ENCODE assay signal across 19 cellular contexts in the genomic region with DNA sequence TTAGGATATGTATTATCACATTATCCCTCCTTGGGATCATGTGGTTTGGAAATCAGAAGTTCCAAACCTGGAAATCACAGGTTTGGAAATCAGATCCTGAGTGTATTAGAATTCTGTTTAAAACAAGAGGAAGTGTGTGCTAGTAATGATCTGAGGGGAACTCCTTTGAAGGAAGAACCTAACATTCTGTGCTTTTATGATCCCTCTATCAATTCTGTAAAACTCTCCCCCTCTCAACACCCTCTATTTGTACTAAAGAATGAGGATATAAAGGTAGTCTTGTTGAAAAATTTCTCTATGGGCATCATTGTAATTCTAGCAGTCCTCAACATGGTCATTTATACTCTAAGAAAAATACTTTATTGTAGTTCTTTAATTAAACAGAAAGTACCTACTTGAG.
DNase-seq lines count a peak whose midpoint lies in the region; ATAC-seq and TF ChIP-seq lines count a peak whose summit lies in the region.
"Had no signal": no experiment of that assay in that cellular context is flagged by ENCODE, and none has a peak within 500 bp of the region (broad histone marks: within the 10 kb centered on the region; RNA-seq: fewer than 3 reads in every experiment).

No MANE protein-coding gene starts in this region.

- POLR2A ChIA-PET in A673 (lab: Charles Lee; ENCODE audit: low non-redundant PET): no interaction called here
- POLR2A ChIA-PET in CD4-positive, alpha-beta T cell (lab: Charles Lee): interaction anchor here (0.5 kb wide), 1 partner anchor 127 kb away, joined by 3 read pairs; no protein-coding TSS in a partner anchor
- POLR2A ChIA-PET in CD8-positive, alpha-beta memory T cell (lab: Charles Lee): no interaction called here

- no peak for ATAC-seq in CD4-positive, alpha-beta T cell (ENCODE audit: poor library complexity)
- ATAC-seq: A549, SK-N-SH treated with all-trans-retinoic acid at 6 μM for 48 hours had no signal

- no peaks in the 10 kb centered on the region for H3K36me3 ChIP-seq in A673 (ENCODE audit: insufficient read depth, low read length, poor library complexity, severe bottlenecking)
- no peaks in the 10 kb centered on the region for H3K36me3 ChIP-seq in CD8-positive, alpha-beta memory T cell (ENCODE audit: insufficient read depth, low read length)
- H3K36me3 ChIP-seq: Peyer's patch had no signal

- H3K4me1 Mint-ChIP-seq in HFFc6 (ENCODE audit: low read depth): peaks cover 70% of the 10 kb centered on the region
- H3K4me1 Mint-ChIP-seq in nephron: peaks cover 45% of the 10 kb centered on the region
- H3K4me1 Mint-ChIP-seq in CD4-positive, alpha-beta T cell (ENCODE audit: low read depth): no peaks in the 10 kb centered on the region
- H3K4me1 Mint-ChIP-seq in CD8-positive, alpha-beta memory T cell: peaks cover 0 to 4% (median 0%) of the 10 kb centered on the region in 3 donors

- no peak overlapping the region for H3K4me3 ChIP-seq in A673 (ENCODE audit: low read depth, low read length, poor library complexity, severe bottlenecking)
- no peak overlapping the region for H3K4me3 ChIP-seq in CD8-positive, alpha-beta memory T cell (ENCODE audit: low read length)
- H3K4me3 ChIP-seq: A549, Peyer's patch had no signal

- no peaks in the 10 kb centered on the region for H3K9me3 ChIP-seq in A673 (ENCODE audit: low read depth, low read length, poor library complexity, severe bottlenecking)
- H3K9me3 ChIP-seq in CD4-positive, alpha-beta T cell (ENCODE audit: control insufficient read depth, low read length): no peaks in the 10 kb centered on the region
- no peaks in the 10 kb centered on the region for H3K9me3 ChIP-seq in CD8-positive, alpha-beta memory T cell (ENCODE audit: low read length)
- H3K9me3 ChIP-seq: A549, Peyer's patch had no signal

- peak overlapping the region; percentile 58; the same call in 1 of the 2 replicates for H3K27ac Mint-ChIP-seq in HFFc6
- peak overlapping the region in 2 of 3 experiments; percentile 50 to 68 for H3K27ac Mint-ChIP-seq in nephron
- no peak overlapping the region for H3K27ac Mint-ChIP-seq in CD4-positive, alpha-beta T cell
- no peak overlapping the region for H3K27ac Mint-ChIP-seq in CD8-positive, alpha-beta memory T cell

- no peak for TF ChIP-seq CTCF in A673 (conservative IDR thresholded peaks at IDR 0.05; ENCODE audit: low read depth, low read length)
- TF ChIP-seq CTCF in HFFc6 (IDR thresholded peaks at IDR 0.05): no peak
- no peak for TF ChIP-seq CTCF in nephron (IDR thresholded peaks at IDR 0.05; ENCODE audit: unreplicated experiment in 3 of 3)
- no peak for TF ChIP-seq CTCF in CD4-positive, alpha-beta T cell (IDR thresholded peaks at IDR 0.05)

- H3K27me3 ChIP-seq in A673 (replicated peaks; ENCODE audit: insufficient read depth, low read depth, low read length, poor library complexity): no peaks in the 10 kb centered on the region
- peaks cover 3% of the 10 kb centered on the region for H3K27me3 ChIP-seq in CD4-positive, alpha-beta T cell (ENCODE audit: control insufficient read depth, insufficient read depth, low read length)
- H3K27me3 ChIP-seq in CD8-positive, alpha-beta memory T cell (ENCODE audit: insufficient read depth, low read length, poor library complexity, severe bottlenecking): no peaks in the 10 kb centered on the region
- H3K27me3 ChIP-seq: Peyer's patch had no signal

- DNase-seq in A673 (ENCODE audit: low spot score) (no peak), HFFc6 (no peak), DMS114 treated with DMSO at 0.1 percent for 48 hours (lab: John Stamatoyannopoulos, UW; ENCODE audit: unreplicated experiment) (no peak), RPMI8226 (no peak)
- DNase-seq in CD4-positive, alpha-beta T cell: no peak
- DNase-seq in CD8-positive, alpha-beta memory T cell: no peak
- DNase-seq: Calu3, DND-41, HCEC 1CT, MV-4-11, NCI-H1930, NCI-H2171, Peyer's patch, Right ventricle myocardium superior had no signal

- peaks cover 75% of the 10 kb centered on the region for H3K4me1 ChIP-seq in A673 (ENCODE audit: insufficient read depth, low read length, poor library complexity, severe bottlenecking)
- H3K4me1 ChIP-seq in CD8-positive, alpha-beta memory T cell (ENCODE audit: insufficient read depth, low read length): no peaks in the 10 kb centered on the region
- H3K4me1 ChIP-seq: Peyer's patch had no signal

- intact Hi-C loops in A673 (cut with micrococcal nuclease; ENCODE audit: unreplicated experiment): no loop called here
- intact Hi-C loops in CD4-positive, alpha-beta T cell (cut with DNase I, micrococcal nuclease): no loop called here

- H3K27me3 Mint-ChIP-seq in HFFc6 (ENCODE audit: insufficient read depth) (no peaks in the 10 kb centered on the region; the same call in 1 of the 2 replicates), nephron (ENCODE audit: low read depth) (no peaks in the 10 kb centered on the region)
- no peaks in the 10 kb centered on the region for H3K27me3 Mint-ChIP-seq in CD4-positive, alpha-beta T cell
- no peaks in the 10 kb centered on the region for H3K27me3 Mint-ChIP-seq in CD8-positive, alpha-beta memory T cell

- H3K9me3 Mint-ChIP-seq in HFFc6: no peaks in the 10 kb centered on the region
- no peaks in the 10 kb centered on the region for H3K9me3 Mint-ChIP-seq in nephron
- no peaks in the 10 kb centered on the region for H3K9me3 Mint-ChIP-seq in CD4-positive, alpha-beta T cell
- no peaks in the 10 kb centered on the region for H3K9me3 Mint-ChIP-seq in CD8-positive, alpha-beta memory T cell

- H3K27ac ChIP-seq in A673 (ENCODE audit: low read depth, low read length, poor library complexity, severe bottlenecking): peak overlapping the region; percentile 79
- H3K27ac ChIP-seq in cingulate gyrus (ENCODE audit: low read depth, low read length): peak overlapping the region; percentile 66
- H3K27ac ChIP-seq in CD4-positive, alpha-beta T cell (ENCODE audit: low read depth, low read length): no peak overlapping the region
- no peak overlapping the region for H3K27ac ChIP-seq in CD8-positive, alpha-beta memory T cell (ENCODE audit: low read depth, low read length)
- H3K27ac ChIP-seq: A549, C4-2B, Peyer's patch had no signal

- H3K4me3 Mint-ChIP-seq in HFFc6 (no peak overlapping the region), nephron (no peak overlapping the region)
- no peak overlapping the region for H3K4me3 Mint-ChIP-seq in CD4-positive, alpha-beta T cell
- no peak overlapping the region for H3K4me3 Mint-ChIP-seq in CD8-positive, alpha-beta memory T cell

- BruUV-seq in A673 (replicated peaks; lab: Mats Ljungman, UMichigan): no TSS peak

- H3K36me3 Mint-ChIP-seq in HFFc6 (ENCODE audit: low read depth) (peaks cover 52% of the 10 kb centered on the region), nephron (ENCODE audit: low read depth) (peaks cover 30% of the 10 kb centered on the region)
- no peaks in the 10 kb centered on the region for H3K36me3 Mint-ChIP-seq in CD4-positive, alpha-beta T cell (ENCODE audit: low read depth)
- H3K36me3 Mint-ChIP-seq in CD8-positive, alpha-beta memory T cell: no peaks in the 10 kb centered on the region

- CTCF ChIA-PET in A673 (lab: Charles Lee): no interaction called here
- CTCF ChIA-PET in CD4-positive, alpha-beta T cell (lab: Charles Lee): interaction anchor here (0.6 kb wide), 1 partner anchor 90 kb away, joined by 3 read pairs; no protein-coding TSS in a partner anchor
- CTCF ChIA-PET in CD8-positive, alpha-beta memory T cell (lab: Charles Lee): no interaction called here

Comparison
In these comparisons a context has a peak if more than half of its experiments do, and no peak if none do; other contexts are left out.
1. H3K27ac ChIP-seq: peak in A673 (single experiment) and cingulate gyrus (single experiment); none in CD4-positive, alpha-beta T cell (single experiment) and CD8-positive, alpha-beta memory T cell (single experiment).
2. H3K27ac Mint-ChIP-seq: peak in HFFc6 (single experiment) and nephron (2 of 3); none in CD4-positive, alpha-beta T cell (single experiment) and CD8-positive, alpha-beta memory T cell (0 of 8).